Comparison of ENCODE assay signal across 8 cellular contexts in genomic region chr12:106304001-106304421, GRCh38. TPM values are rescaled to one million over a fixed set of nuclear protein-coding genes. Genes with fewer than 3 reads are reported as not detected.
DNase-seq lines count a peak whose midpoint lies in the region; ATAC-seq, FAIRE-seq and TF ChIP-seq lines count a peak whose summit lies in the region.

No MANE protein-coding gene starts in this region.

- H3K9me3 ChIP-seq in gastrocnemius medialis (no peaks in the 10 kb centered on the region), small intestine (ENCODE audit: control insufficient read depth, low read depth) (no peaks in the 10 kb centered on the region)

- DNase-seq in GM23338 (ENCODE audit: low spot score) = no peak
- peak in 1 of 2 donors; percentile 39 for DNase-seq in foreskin fibroblast
- DNase-seq in gastrocnemius medialis = no peak
- DNase-seq in RKO (ENCODE audit: low spot score) = no peak
- no peak for DNase-seq in small intestine

- ATAC-seq in GM23338 = no peak
- no peak for ATAC-seq in gastrocnemius medialis
- ATAC-seq in HG03135 (IDR thresholded peaks at IDR 0.05; ENCODE audit: unreplicated experiment) = no peak
- ATAC-seq in HG02571 (IDR thresholded peaks at IDR 0.05; ENCODE audit: unreplicated experiment) = no peak

- peaks cover 18% of the 10 kb centered on the region; the same call in 1 of the 2 replicates for H3K4me1 ChIP-seq in GM23338 (ENCODE audit: insufficient read depth)
- H3K4me1 ChIP-seq in gastrocnemius medialis = peaks cover 81 to 83% of the 10 kb centered on the region in 2 donors
- peaks cover 3 to 4% of the 10 kb centered on the region in 2 donors for H3K4me1 ChIP-seq in small intestine (ENCODE audit: control insufficient read depth in 2 of 2, insufficient read depth in 1 of 2, low read depth in 1 of 2, low read length in 1 of 2)

- in situ Hi-C loops in gastrocnemius medialis (cut with MboI; ENCODE audit: low sequenced_read_pairs in 4 of 4) = loop anchor here in 1 of 4 donors (10.0 kb wide), 1 partner anchor 51 kb away; the partner anchor contains the start of gene POLR3B

- no peaks in the 10 kb centered on the region for H3K79me2 ChIP-seq in GM23338 (replicated peaks; ENCODE audit: insufficient read depth)

- H3K27me3 Mint-ChIP-seq in GM23338 (ENCODE audit: insufficient read depth, low read depth, poor library complexity) = peaks cover 6% of the 10 kb centered on the region

- no peaks in the 10 kb centered on the region; the same call in 1 of the 2 replicates for H4K20me1 ChIP-seq in GM23338 (replicated peaks; ENCODE audit: insufficient read depth)

- H3K27ac Mint-ChIP-seq in GM23338 = no peak overlapping the region

- H3K4me1 Mint-ChIP-seq in GM23338 = peaks cover 37% of the 10 kb centered on the region

- H3K9me2 ChIP-seq in GM23338 (ENCODE audit: insufficient read depth) = no peaks in the 10 kb centered on the region

- peak overlapping the region; percentile 93 for H3K4me2 ChIP-seq in GM23338

- H3K27me3 ChIP-seq in GM23338 (ENCODE audit: insufficient read depth) (no peaks in the 10 kb centered on the region), gastrocnemius medialis (no peaks in the 10 kb centered on the region), small intestine (ENCODE audit: control insufficient read depth in 2 of 2, insufficient read depth in 2 of 2, low read length in 2 of 2) (no peaks in the 10 kb centered on the region)

- H3F3A ChIP-seq in GM23338 (replicated peaks; ENCODE audit: low read depth) = no peaks in the 10 kb centered on the region; the same call in 1 of the 2 replicates

- TF ChIP-seq CTCF in GM23338 (conservative IDR thresholded peaks at IDR 0.05; ENCODE audit: low read depth in 2 of 2) = no peak
- TF ChIP-seq CTCF in WI38 (IDR thresholded peaks at IDR 0.05; ENCODE audit: low read depth, low read length) = no peak
- no peak for TF ChIP-seq CTCF in foreskin fibroblast (IDR thresholded peaks at IDR 0.05; ENCODE audit: low read depth, low read length)
- TF ChIP-seq CTCF in gastrocnemius medialis (IDR thresholded peaks at IDR 0.05 in 4 of 5, conservative IDR thresholded peaks at IDR 0.05 in 1 of 5) = no peak

- intact Hi-C loops in gastrocnemius medialis (cut with DNase I; ENCODE audit: low total_unique reads) = loop anchor here (5.0 kb wide), 2 partner anchors 53 to 162 kb away; partner anchors contain the start of gene POLR3B

- H3K4me3 ChIP-seq in GM23338 (peak overlapping the region; percentile 97; the same call in 1 of the 2 replicates), WI38 (ENCODE audit: low read depth, low read length) (peak overlapping the region; percentile 95), foreskin fibroblast (ENCODE audit: low read depth in 1 of 2, low read length in 2 of 2) (peak overlapping the region; percentile 91 to 94), gastrocnemius medialis (peak overlapping the region; percentile 73 to 86 (median 78)), small intestine (ENCODE audit: low read depth in 1 of 2, low read length in 2 of 2) (peak overlapping the region in 1 of 2 donors; percentile 11)

- no peaks in the 10 kb centered on the region for H3K9me3 Mint-ChIP-seq in GM23338

- H3K4me3 Mint-ChIP-seq in GM23338 = peak overlapping the region; percentile 86

- no peak for FAIRE-seq in small intestine (lab: Jason Lieb, UNC)

- H3K27ac ChIP-seq in GM23338 (ENCODE audit: low read depth) (no peak overlapping the region), gastrocnemius medialis (peak overlapping the region; percentile 91 to 97 (median 94)), small intestine (ENCODE audit: low read depth in 1 of 2, low read length in 1 of 2) (peak overlapping the region in 1 of 2 donors; percentile 53)

- H3K36me3 Mint-ChIP-seq in GM23338 (ENCODE audit: low read depth) = no peaks in the 10 kb centered on the region; the same call in 2 of the 3 replicates

- 47 to 51% (median 48%) methylated on average over 5 of the region's 5 CpGs for WGBS in small intestine, 3 donors

- H3K36me3 ChIP-seq in GM23338 (ENCODE audit: insufficient read depth) (no peaks in the 10 kb centered on the region), gastrocnemius medialis (no peaks in the 10 kb centered on the region), small intestine (ENCODE audit: control insufficient read depth in 2 of 2, insufficient read depth in 2 of 2, low read length in 2 of 2) (no peaks in the 10 kb centered on the region)

- TF ChIP-seq POLR2A in gastrocnemius medialis (IDR thresholded peaks at IDR 0.05) = no peak

- 0 out of 2 replicates have a peak overlapping the region, but pooled peaks have one; percentile 9 for H2AFZ ChIP-seq in GM23338

TF ChIP-seq in GM23338, 12 proteins besides CTCF, POLR2A, EP300 and RAD21:
- TF ChIP-seq JUNB (IDR thresholded peaks at IDR 0.05; ENCODE audit: unreplicated experiment) (no peak), EZH2 (IDR thresholded peaks at IDR 0.05; ENCODE audit: low read depth, unreplicated experiment) (no peak)
- TF ChIP-seq, protein P1, sequence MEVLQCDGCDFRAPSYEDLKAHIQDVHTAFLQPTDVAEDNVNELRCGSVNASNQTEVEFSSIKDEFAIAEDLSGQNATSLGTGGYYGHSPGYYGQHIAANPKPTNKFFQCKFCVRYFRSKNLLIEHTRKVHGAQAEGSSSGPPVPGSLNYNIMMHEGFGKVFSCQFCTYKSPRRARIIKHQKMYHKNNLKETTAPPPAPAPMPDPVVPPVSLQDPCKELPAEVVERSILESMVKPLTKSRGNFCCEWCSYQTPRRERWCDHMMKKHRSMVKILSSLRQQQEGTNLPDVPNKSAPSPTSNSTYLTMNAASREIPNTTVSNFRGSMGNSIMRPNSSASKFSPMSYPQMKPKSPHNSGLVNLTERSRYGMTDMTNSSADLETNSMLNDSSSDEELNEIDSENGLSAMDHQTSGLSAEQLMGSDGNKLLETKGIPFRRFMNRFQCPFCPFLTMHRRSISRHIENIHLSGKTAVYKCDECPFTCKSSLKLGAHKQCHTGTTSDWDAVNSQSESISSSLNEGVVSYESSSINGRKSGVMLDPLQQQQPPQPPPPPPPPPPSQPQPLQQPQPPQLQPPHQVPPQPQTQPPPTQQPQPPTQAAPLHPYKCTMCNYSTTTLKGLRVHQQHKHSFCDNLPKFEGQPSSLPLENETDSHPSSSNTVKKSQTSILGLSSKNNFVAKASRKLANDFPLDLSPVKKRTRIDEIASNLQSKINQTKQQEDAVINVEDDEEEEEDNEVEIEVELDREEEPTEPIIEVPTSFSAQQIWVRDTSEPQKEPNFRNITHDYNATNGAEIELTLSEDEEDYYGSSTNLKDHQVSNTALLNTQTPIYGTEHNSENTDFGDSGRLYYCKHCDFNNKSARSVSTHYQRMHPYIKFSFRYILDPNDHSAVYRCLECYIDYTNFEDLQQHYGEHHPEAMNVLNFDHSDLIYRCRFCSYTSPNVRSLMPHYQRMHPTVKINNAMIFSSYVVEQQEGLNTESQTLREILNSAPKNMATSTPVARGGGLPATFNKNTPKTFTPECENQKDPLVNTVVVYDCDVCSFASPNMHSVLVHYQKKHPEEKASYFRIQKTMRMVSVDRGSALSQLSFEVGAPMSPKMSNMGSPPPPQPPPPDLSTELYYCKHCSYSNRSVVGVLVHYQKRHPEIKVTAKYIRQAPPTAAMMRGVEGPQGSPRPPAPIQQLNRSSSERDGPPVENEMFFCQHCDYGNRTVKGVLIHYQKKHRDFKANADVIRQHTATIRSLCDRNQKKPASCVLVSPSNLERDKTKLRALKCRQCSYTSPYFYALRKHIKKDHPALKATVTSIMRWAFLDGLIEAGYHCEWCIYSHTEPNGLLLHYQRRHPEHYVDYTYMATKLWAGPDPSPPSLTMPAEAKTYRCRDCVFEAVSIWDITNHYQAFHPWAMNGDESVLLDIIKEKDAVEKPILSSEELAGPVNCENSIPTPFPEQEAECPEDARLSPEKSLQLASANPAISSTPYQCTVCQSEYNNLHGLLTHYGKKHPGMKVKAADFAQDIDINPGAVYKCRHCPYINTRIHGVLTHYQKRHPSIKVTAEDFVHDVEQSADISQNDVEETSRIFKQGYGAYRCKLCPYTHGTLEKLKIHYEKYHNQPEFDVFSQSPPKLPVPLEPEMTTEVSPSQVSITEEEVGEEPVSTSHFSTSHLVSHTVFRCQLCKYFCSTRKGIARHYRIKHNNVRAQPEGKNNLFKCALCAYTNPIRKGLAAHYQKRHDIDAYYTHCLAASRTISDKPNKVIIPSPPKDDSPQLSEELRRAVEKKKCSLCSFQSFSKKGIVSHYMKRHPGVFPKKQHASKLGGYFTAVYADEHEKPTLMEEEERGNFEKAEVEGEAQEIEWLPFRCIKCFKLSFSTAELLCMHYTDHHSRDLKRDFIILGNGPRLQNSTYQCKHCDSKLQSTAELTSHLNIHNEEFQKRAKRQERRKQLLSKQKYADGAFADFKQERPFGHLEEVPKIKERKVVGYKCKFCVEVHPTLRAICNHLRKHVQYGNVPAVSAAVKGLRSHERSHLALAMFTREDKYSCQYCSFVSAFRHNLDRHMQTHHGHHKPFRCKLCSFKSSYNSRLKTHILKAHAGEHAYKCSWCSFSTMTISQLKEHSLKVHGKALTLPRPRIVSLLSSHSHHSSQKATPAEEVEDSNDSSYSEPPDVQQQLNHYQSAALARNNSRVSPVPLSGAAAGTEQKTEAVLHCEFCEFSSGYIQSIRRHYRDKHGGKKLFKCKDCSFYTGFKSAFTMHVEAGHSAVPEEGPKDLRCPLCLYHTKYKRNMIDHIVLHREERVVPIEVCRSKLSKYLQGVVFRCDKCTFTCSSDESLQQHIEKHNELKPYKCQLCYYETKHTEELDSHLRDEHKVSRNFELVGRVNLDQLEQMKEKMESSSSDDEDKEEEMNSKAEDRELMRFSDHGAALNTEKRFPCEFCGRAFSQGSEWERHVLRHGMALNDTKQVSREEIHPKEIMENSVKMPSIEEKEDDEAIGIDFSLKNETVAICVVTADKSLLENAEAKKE (CRISPR knock-in tag; IDR thresholded peaks at IDR 0.05) = no peak

RNA-seq across cellular contexts. Expression of gene TCP11L2, which starts 1.5 kb away (rescaled TPM):
- 4.4 and 5.2 TPM in 2 replicates for total RNA-seq in GM23338 (2014; rRNA removed; shearing (Covaris generic))
- polyA plus RNA-seq in GM23338 (2016; fragmentation: Nextera tagmentation; extraction: Ambion mirVana) (1.4 and 2.4 TPM in 2 replicates), small intestine (1 to 10 TPM; 2.7 to 6.2 (median 5.3) TPM)
- 10 to 100 TPM; 39.1 to 51.7 (median 43.9) TPM for total RNA-seq in gastrocnemius medialis

RNA-seq across cellular contexts. Expression of gene POLR3B, which starts 53.5 kb away (rescaled TPM):
- 11.7 and 14.6 TPM in 2 replicates for total RNA-seq in GM23338 (2014; rRNA removed; shearing (Covaris generic))
- polyA plus RNA-seq in GM23338 (2016; fragmentation: Nextera tagmentation; extraction: Ambion mirVana) = 3.9 and 4.0 TPM in 2 replicates
- 1 to 10 TPM; 4.2 to 9.5 (median 6.4) TPM for total RNA-seq in gastrocnemius medialis
- polyA plus RNA-seq in small intestine = 1 to 10 TPM; 1.8 to 5.3 (median 2.7) TPM

RNA-seq across cellular contexts. Expression of gene CKAP4, which starts 56.2 kb away (rescaled TPM):
- 54.8 and 58.8 TPM in 2 replicates for total RNA-seq in GM23338 (2014; rRNA removed; shearing (Covaris generic))
- polyA plus RNA-seq in GM23338 (2016; fragmentation: Nextera tagmentation; extraction: Ambion mirVana) (32.3 and 35.2 TPM in 2 replicates), small intestine (10 to 100 TPM in 1 of 3 donors, 1 to 10 TPM in 2; 2.0 to 34.5 (median 4.1) TPM)
- total RNA-seq in gastrocnemius medialis = 10 to 100 TPM in 3 of 4 donors, 1 to 10 TPM in 1; 9.7 to 17.6 (median 15.7) TPM
